ENCODE assay signal across 22 cellular contexts in genomic region chr10:126843299-126843934, GRCh38.
"Had no signal": no experiment of that assay in that cellular context is flagged by ENCODE, and none has a peak within 500 bp of the region (broad histone marks: within the 10 kb centered on the region; RNA-seq: fewer than 3 reads in every experiment).

No MANE protein-coding gene starts in this region.

- H3K4me3 Mint-ChIP-seq: activated CD4-positive, alpha-beta T cell treated with anti-CD3 and anti-CD28 coated beads for 36 hours; activated CD8-positive, alpha-beta memory T cell treated with anti-CD3 and anti-CD28 coated beads, Interleukin-2, amount 10 ng/mL, durations not matched to agents 7 days and 5 days; activated CD8-positive, alpha-beta T cell treated with anti-CD3 and anti-CD28 coated beads, Interleukin-2, amount 10 ng/mL, durations not matched to agents 7 days and 5 days; activated T-cell treated with anti-CD3 and anti-CD28 coated beads, Interleukin-2, amount 50 U/mL, for 72 hours; naive thymus-derived CD4-positive, alpha-beta T cell had no signal

- H3K9me3 Mint-ChIP-seq: activated T-cell treated with anti-CD3 and anti-CD28 coated beads, Interleukin-2, amount 50 U/mL, for 72 hours had no signal

- H3K4me1 ChIP-seq: gastroesophageal sphincter, spleen had no signal

- H3K27ac Mint-ChIP-seq: activated CD4-positive, alpha-beta T cell treated with anti-CD3 and anti-CD28 coated beads for 36 hours; activated CD8-positive, alpha-beta memory T cell treated with anti-CD3 and anti-CD28 coated beads, Interleukin-2, amount 10 ng/mL, durations not matched to agents 7 days and 5 days; activated CD8-positive, alpha-beta T cell treated with anti-CD3 and anti-CD28 coated beads, Interleukin-2, amount 10 ng/mL, durations not matched to agents 7 days and 5 days; activated T-cell treated with anti-CD3 and anti-CD28 coated beads, Interleukin-2, amount 50 U/mL, for 72 hours; naive thymus-derived CD4-positive, alpha-beta T cell had no signal

- H3K36me3 ChIP-seq: gastroesophageal sphincter, spleen, suprapubic skin, tibial artery had no signal

- H3K36me3 Mint-ChIP-seq: activated CD8-positive, alpha-beta memory T cell treated with anti-CD3 and anti-CD28 coated beads, Interleukin-2, amount 10 ng/mL, durations not matched to agents 7 days and 5 days; activated naive CD4-positive, alpha-beta T cell treated with anti-CD3 and anti-CD28 coated beads, Interleukin-2, amount 50 U/mL, for 72 hours; naive thymus-derived CD4-positive, alpha-beta T cell had no signal

- H3K4me1 Mint-ChIP-seq: activated CD4-positive, alpha-beta T cell treated with anti-CD3 and anti-CD28 coated beads for 36 hours; activated CD8-positive, alpha-beta memory T cell treated with anti-CD3 and anti-CD28 coated beads, Interleukin-2, amount 10 ng/mL, durations not matched to agents 7 days and 5 days; naive thymus-derived CD4-positive, alpha-beta T cell had no signal

- H3K27me3 Mint-ChIP-seq: activated CD4-positive, alpha-beta T cell treated with anti-CD3 and anti-CD28 coated beads for 36 hours; activated CD8-positive, alpha-beta memory T cell treated with anti-CD3 and anti-CD28 coated beads, Interleukin-2, amount 10 ng/mL, durations not matched to agents 7 days and 5 days had no signal

- ATAC-seq: activated CD4-positive, alpha-beta T cell treated with anti-CD3 and anti-CD28 coated beads for 36 hours; activated CD8-positive, alpha-beta memory T cell treated with anti-CD3 and anti-CD28 coated beads, Interleukin-2, amount 10 ng/mL, durations not matched to agents 7 days and 5 days; activated CD8-positive, alpha-beta T cell treated with anti-CD3 and anti-CD28 coated beads, Interleukin-2, amount 10 ng/mL, durations not matched to agents 7 days and 5 days; activated naive CD4-positive, alpha-beta T cell treated with anti-CD3 and anti-CD28 coated beads, Interleukin-2, amount 50 U/mL, for 72 hours; activated T-cell treated with anti-CD3 and anti-CD28 coated beads, Interleukin-2, amount 50 U/mL, for 72 hours; gastroesophageal sphincter; left ventricle myocardium superior; naive thymus-derived CD4-positive, alpha-beta T cell; right cardiac atrium had no signal

- FAIRE-seq: bronchial epithelial cell, colon, urothelium cell line had no signal

- H3K9me3 ChIP-seq: gastroesophageal sphincter, spleen, suprapubic skin, tibial artery had no signal

- H3K27me3 ChIP-seq: dorsolateral prefrontal cortex, gastroesophageal sphincter, spleen, suprapubic skin, tibial artery had no signal

- DNase-seq: activated CD4-positive, alpha-beta T cell treated with anti-CD3 and anti-CD28 coated beads for 36 hours; activated CD4-positive, CD25-positive, alpha-beta regulatory T cell; activated CD8-positive, alpha-beta memory T cell treated with anti-CD3 and anti-CD28 coated beads, Interleukin-2, amount 10 ng/mL, durations not matched to agents 7 days and 5 days; activated CD8-positive, alpha-beta T cell treated with anti-CD3 and anti-CD28 coated beads, Interleukin-2, amount 10 ng/mL, durations not matched to agents 7 days and 5 days; activated naive CD4-positive, alpha-beta T cell; activated T-cell treated with anti-CD3 and anti-CD28 coated beads, Interleukin-2, amount 50 U/mL, for 72 hours; anterior cingulate cortex; dorsolateral prefrontal cortex; effector memory CD4-positive, alpha-beta T cell; erythroblast; left ventricle myocardium superior; naive thymus-derived CD4-positive, alpha-beta T cell; right cardiac atrium; spleen; stimulated activated naive CD4-positive, alpha-beta T cell; tibial artery had no signal

- H3K4me3 ChIP-seq: dorsolateral prefrontal cortex, gastroesophageal sphincter, spleen, suprapubic skin, tibial artery had no signal

- H3K27ac ChIP-seq: dorsolateral prefrontal cortex, gastroesophageal sphincter, spleen, suprapubic skin, tibial artery had no signal
